In genomic region chr7:75946207-75946855, GRCh38 we compare ENCODE assay signal across 14 cellular contexts. TPM values are rescaled to one million over a fixed set of nuclear protein-coding genes. Genes with fewer than 3 reads are reported as not detected.
DNase-seq lines count a peak whose midpoint lies in the region; ATAC-seq and TF ChIP-seq lines count a peak whose summit lies in the region.
"Had no signal": no experiment of that assay in that cellular context is flagged by ENCODE, and none has a peak within 500 bp of the region (broad histone marks: within the 10 kb centered on the region; RNA-seq: fewer than 3 reads in every experiment).

No MANE protein-coding gene starts in this region.

- H3K4me3 ChIP-seq in right lobe of liver (no peak overlapping the region), smooth muscle cell (no peak overlapping the region)
- H3K4me3 ChIP-seq: SK-N-MC, thoracic aorta had no signal

- no peak overlapping the region for H3K4me3 Mint-ChIP-seq in activated CD8-positive, alpha-beta T cell treated with anti-CD3 and anti-CD28 coated beads, Interleukin-2, amount 10 ng/mL, durations not matched to agents 7 days and 5 days
- H3K4me3 Mint-ChIP-seq in activated CD8-positive, alpha-beta T cell treated with anti-CD3 and anti-CD28 coated beads for 36 hours = no peak overlapping the region
- H3K4me3 Mint-ChIP-seq in WTC11 = no peak overlapping the region

- peaks cover 7% of the 10 kb centered on the region for H3K4me1 Mint-ChIP-seq in activated CD8-positive, alpha-beta T cell treated with anti-CD3 and anti-CD28 coated beads, Interleukin-2, amount 10 ng/mL, durations not matched to agents 7 days and 5 days (ENCODE audit: low read depth)
- H3K4me1 Mint-ChIP-seq in activated CD8-positive, alpha-beta T cell treated with anti-CD3 and anti-CD28 coated beads for 36 hours (ENCODE audit: low read depth) = peaks cover 12% of the 10 kb centered on the region
- H3K4me1 Mint-ChIP-seq in WTC11 = no peaks in the 10 kb centered on the region

- no peak for DNase-seq in activated CD8-positive, alpha-beta T cell treated with anti-CD3 and anti-CD28 coated beads, Interleukin-2, amount 10 ng/mL, durations not matched to agents 7 days and 5 days
- DNase-seq in activated CD8-positive, alpha-beta T cell treated with anti-CD3 and anti-CD28 coated beads for 36 hours = no peak
- DNase-seq in WTC11 (ENCODE audit: low spot score) (no peak), right lobe of liver (peak in 1 of 3 donors; percentile 64), smooth muscle cell (lab: John Stamatoyannopoulos, UW; ENCODE audit: unreplicated experiment) (no peak), HUDEP-2 (lab: John Stamatoyannopoulos, UW; ENCODE audit: unreplicated experiment in 76 of 76) (no peak), NCI-H1436 (lab: John Stamatoyannopoulos, UW) (no peak)
- DNase-seq: 8988T; NCI-H1436 treated with DMSO at 0.1 percent for 48 hours; retina; stimulated activated CD8-positive, alpha-beta memory T cell treated with anti-CD3 and anti-CD28 coated beads, Interleukin-4, amount 100 ng/mL, for 48 hours had no signal

- intact Hi-C loops in activated CD8-positive, alpha-beta T cell treated with anti-CD3 and anti-CD28 coated beads for 36 hours (cut with micrococcal nuclease) = no loop called here
- intact Hi-C loops in right lobe of liver (cut with DNase I) = no loop called here

- POLR2A ChIA-PET in activated CD8-positive, alpha-beta T cell treated with anti-CD3 and anti-CD28 coated beads, Interleukin-2, amount 10 ng/mL, durations not matched to agents 7 days and 5 days (lab: Charles Lee) = interaction anchor here (0.7 kb wide), 1 partner anchor 31 kb away, joined by 3 read pairs; no protein-coding TSS in a partner anchor
- POLR2A ChIA-PET in activated CD8-positive, alpha-beta T cell treated with anti-CD3 and anti-CD28 coated beads for 36 hours (lab: Charles Lee) = no interaction called here
- POLR2A ChIA-PET in WTC11 (lab: Charles Lee) = no interaction called here

- WGBS in right lobe of liver (ENCODE audit: insufficient coverage, low coverage, low lambda C conversion rate, missing lambda C conversion rate) = 66% methylated on average over 8 of the region's 8 CpGs
- WGBS in smooth muscle cell (ENCODE audit: low lambda C conversion rate) = 86% methylated on average over 8 of the region's 8 CpGs

- H3K9me3 Mint-ChIP-seq in activated CD8-positive, alpha-beta T cell treated with anti-CD3 and anti-CD28 coated beads, Interleukin-2, amount 10 ng/mL, durations not matched to agents 7 days and 5 days (ENCODE audit: insufficient read depth) = no peaks in the 10 kb centered on the region
- no peaks in the 10 kb centered on the region for H3K9me3 Mint-ChIP-seq in activated CD8-positive, alpha-beta T cell treated with anti-CD3 and anti-CD28 coated beads for 36 hours
- no peaks in the 10 kb centered on the region for H3K9me3 Mint-ChIP-seq in WTC11

- no peak for TF ChIP-seq CTCF in activated CD8-positive, alpha-beta T cell treated with anti-CD3 and anti-CD28 coated beads for 36 hours (IDR thresholded peaks at IDR 0.05)
- TF ChIP-seq CTCF in WTC11 (IDR thresholded peaks at IDR 0.05) = no peak
- TF ChIP-seq CTCF in right lobe of liver (IDR thresholded peaks at IDR 0.05) = no peak
- no peak for TF ChIP-seq CTCF in smooth muscle cell (IDR thresholded peaks at IDR 0.05; ENCODE audit: borderline replicate concordance, insufficient read depth, poor library complexity, severe bottlenecking)

- H3K27ac Mint-ChIP-seq in activated CD8-positive, alpha-beta T cell treated with anti-CD3 and anti-CD28 coated beads, Interleukin-2, amount 10 ng/mL, durations not matched to agents 7 days and 5 days = no peak overlapping the region
- H3K27ac Mint-ChIP-seq in activated CD8-positive, alpha-beta T cell treated with anti-CD3 and anti-CD28 coated beads for 36 hours = no peak overlapping the region
- peak overlapping the region; percentile 70 for H3K27ac Mint-ChIP-seq in WTC11

- CTCF ChIA-PET in activated CD8-positive, alpha-beta T cell treated with anti-CD3 and anti-CD28 coated beads, Interleukin-2, amount 10 ng/mL, durations not matched to agents 7 days and 5 days (lab: Charles Lee) = no interaction called here
- CTCF ChIA-PET in activated CD8-positive, alpha-beta T cell treated with anti-CD3 and anti-CD28 coated beads for 36 hours (lab: Charles Lee) = interaction anchor here (0.8 kb wide), 1 partner anchor 81 kb away, joined by 3 read pairs; no protein-coding TSS in a partner anchor
- CTCF ChIA-PET in WTC11 (lab: Charles Lee) = no interaction called here

- TF ChIP-seq POLR2A in right lobe of liver (IDR thresholded peaks at IDR 0.05) = no peak

- H2AFZ ChIP-seq in smooth muscle cell (ENCODE audit: low read depth) = no peak overlapping the region

- H3K27ac ChIP-seq in right lobe of liver (peak overlapping the region; percentile 94 to 96 (median 94)), smooth muscle cell (ENCODE audit: low read depth) (peak overlapping the region; percentile 21)
- H3K27ac ChIP-seq: SK-N-MC, thoracic aorta had no signal

- H3K27me3 Mint-ChIP-seq in activated CD8-positive, alpha-beta T cell treated with anti-CD3 and anti-CD28 coated beads, Interleukin-2, amount 10 ng/mL, durations not matched to agents 7 days and 5 days (ENCODE audit: low read depth) = no peaks in the 10 kb centered on the region
- no peaks in the 10 kb centered on the region for H3K27me3 Mint-ChIP-seq in activated CD8-positive, alpha-beta T cell treated with anti-CD3 and anti-CD28 coated beads for 36 hours
- no peaks in the 10 kb centered on the region for H3K27me3 Mint-ChIP-seq in WTC11 (ENCODE audit: low read depth)

- H3K9ac ChIP-seq in smooth muscle cell (ENCODE audit: low read depth) = no peak overlapping the region

- no peaks in the 10 kb centered on the region for H3K9me3 ChIP-seq in right lobe of liver
- no peaks in the 10 kb centered on the region for H3K9me3 ChIP-seq in smooth muscle cell (replicated peaks; ENCODE audit: low read depth)
- H3K9me3 ChIP-seq: thoracic aorta had no signal

- H3K4me1 ChIP-seq in right lobe of liver = peaks cover 0 to 86% (median 31%) of the 10 kb centered on the region in 4 donors
- no peaks in the 10 kb centered on the region for H3K4me1 ChIP-seq in smooth muscle cell (ENCODE audit: low read depth)

- H3K27me3 ChIP-seq in right lobe of liver (no peaks in the 10 kb centered on the region), smooth muscle cell (ENCODE audit: low read depth) (no peaks in the 10 kb centered on the region)

- no peak overlapping the region for H3K4me2 ChIP-seq in smooth muscle cell

- H3K36me3 Mint-ChIP-seq in activated CD8-positive, alpha-beta T cell treated with anti-CD3 and anti-CD28 coated beads, Interleukin-2, amount 10 ng/mL, durations not matched to agents 7 days and 5 days (ENCODE audit: low read depth) = no peaks in the 10 kb centered on the region
- H3K36me3 Mint-ChIP-seq in activated CD8-positive, alpha-beta T cell treated with anti-CD3 and anti-CD28 coated beads for 36 hours (ENCODE audit: low read depth) = no peaks in the 10 kb centered on the region
- H3K36me3 Mint-ChIP-seq in WTC11 = peaks cover 6% of the 10 kb centered on the region; the same call in 1 of the 2 replicates

- H3K79me2 ChIP-seq in smooth muscle cell (ENCODE audit: low read depth) = peaks cover 8% of the 10 kb centered on the region

- peak; percentile 41 for ATAC-seq in activated CD8-positive, alpha-beta T cell treated with anti-CD3 and anti-CD28 coated beads, Interleukin-2, amount 10 ng/mL, durations not matched to agents 7 days and 5 days
- no peak for ATAC-seq in activated CD8-positive, alpha-beta T cell treated with anti-CD3 and anti-CD28 coated beads for 36 hours
- ATAC-seq in WTC11 = no peak
- peak; percentile 14 to 51 (median 32) for ATAC-seq in right lobe of liver
- ATAC-seq in HG02763 (IDR thresholded peaks at IDR 0.05; ENCODE audit: unreplicated experiment) = no peak

- H3K36me3 ChIP-seq in right lobe of liver (peaks cover 0 to 29% (median 9%) of the 10 kb centered on the region in 4 donors), smooth muscle cell (ENCODE audit: low read depth) (no peaks in the 10 kb centered on the region)

- H3F3A ChIP-seq in smooth muscle cell (ENCODE audit: low read depth) = peaks cover 3% of the 10 kb centered on the region

- peaks cover 25% of the 10 kb centered on the region for H4K20me1 ChIP-seq in smooth muscle cell (ENCODE audit: low read depth)

TF ChIP-seq in WTC11, 78 proteins besides CTCF, POLR2A, EP300 and RAD21 (continues in another document):
- TF ChIP-seq IRF1 (CRISPR knock-in tag; IDR thresholded peaks at IDR 0.05) (no peak), SP1 (CRISPR knock-in tag; conservative IDR thresholded peaks at IDR 0.05) (no peak), IRF2 (CRISPR knock-in tag; IDR thresholded peaks at IDR 0.05; ENCODE audit: borderline replicate concordance, low read depth) (no peak), TP53 (CRISPR knock-in tag; IDR thresholded peaks at IDR 0.05) (no peak)

RNA-seq across cellular contexts. Expression of gene POR, which starts 31.4 kb away (rescaled TPM):
- 10 to 100 TPM; 31.8 to 32.2 TPM for total RNA-seq in activated CD8-positive, alpha-beta T cell treated with anti-CD3 and anti-CD28 coated beads, Interleukin-2, amount 10 ng/mL, durations not matched to agents 7 days and 5 days
- 10 to 100 TPM; 22.8 to 25.2 TPM for total RNA-seq in activated CD8-positive, alpha-beta T cell treated with anti-CD3 and anti-CD28 coated beads for 36 hours
- total RNA-seq in WTC11 (2021) (151 to 178 TPM (median 169 TPM) in 3 replicates), right lobe of liver (1,000 to 10,000 TPM in 1 of 6 experiments, 100 to 1,000 TPM in 5; 370 to 1,042 (median 725) TPM), smooth muscle cell (28.3 and 46.7 TPM in 2 replicates)
- polyA plus RNA-seq in smooth muscle cell = 52.7 and 63.4 TPM in 2 replicates

RNA-seq across cellular contexts. Expression of gene TMEM120A, which starts 48.1 kb away (rescaled TPM):
- 10 to 100 TPM; 15.9 to 17.6 TPM for total RNA-seq in activated CD8-positive, alpha-beta T cell treated with anti-CD3 and anti-CD28 coated beads, Interleukin-2, amount 10 ng/mL, durations not matched to agents 7 days and 5 days
- total RNA-seq in activated CD8-positive, alpha-beta T cell treated with anti-CD3 and anti-CD28 coated beads for 36 hours = 10 to 100 TPM; 12.2 to 12.4 TPM
- total RNA-seq in WTC11 (2021) = 20.1 to 23.0 TPM (median 21.9 TPM) in 3 replicates
- 100 to 1,000 TPM in 1 of 6 experiments, 10 to 100 TPM in 5; 20.8 to 104 (median 53.1) TPM for total RNA-seq in right lobe of liver
- 20.3 and 42.9 TPM in 2 replicates for total RNA-seq in smooth muscle cell
- polyA plus RNA-seq in smooth muscle cell = 37.2 and 45.5 TPM in 2 replicates

Comparison
In these comparisons a context has a peak if more than half of its experiments do, and no peak if none do; other contexts are left out.
1. ATAC-seq: peak in activated CD8-positive, alpha-beta T cell treated with anti-CD3 and anti-CD28 coated beads, Interleukin-2, amount 10 ng/mL, durations not matched to agents 7 days and 5 days (single experiment) and right lobe of liver (4 of 4); none in activated CD8-positive, alpha-beta T cell treated with anti-CD3 and anti-CD28 coated beads for 36 hours (single experiment), WTC11 (single experiment) and HG02763 (single experiment).